Comparison of ENCODE assay signal across 37 cellular contexts in genomic region chr1:165147799-165148198, GRCh38.
"Had no signal": no experiment of that assay in that cellular context is flagged by ENCODE, and none has a peak within 500 bp of the region (broad histone marks: within the 10 kb centered on the region; RNA-seq: fewer than 3 reads in every experiment).

No MANE protein-coding gene starts in this region.

- H3K27me3 Mint-ChIP-seq: activated naive CD4-positive, alpha-beta T cell treated with anti-CD3 and anti-CD28 coated beads, Interleukin-2, amount 50 U/mL, for 24 hours; central memory CD8-positive, alpha-beta T cell had no signal

- H3K27ac ChIP-seq: ascending aorta, cardiac muscle cell, VCaP had no signal

- ATAC-seq: activated CD8-positive, alpha-beta T cell treated with anti-CD3 and anti-CD28 coated beads for 36 hours; activated naive CD8-positive, alpha-beta T cell treated with anti-CD3 and anti-CD28 coated beads, Interleukin-2, amount 50 U/mL, for 24 hours; activated T-cell treated with anti-CD3 and anti-CD28 coated beads, Interleukin-2, amount 50 U/mL, for 4 hours; activated T-cell treated with anti-CD3 and anti-CD28 coated beads, Interleukin-2, amount 50 U/mL, for 72 hours; activated T-helper 17 cell treated with anti-CD3 and anti-CD28 coated beads, Interleukin-2, amount 50 U/mL, for 72 hours had no signal

- H3K9me3 Mint-ChIP-seq: activated B cell treated with CpG ODN at 0.5 μM for 24 hours; activated CD4-positive, alpha-beta memory T cell treated with anti-CD3 and anti-CD28 coated beads for 36 hours; activated CD4-positive, alpha-beta T cell treated with anti-CD3 and anti-CD28 coated beads, Interleukin-2, amount 10 ng/mL, durations not matched to agents 24 days and 14 days; activated naive CD4-positive, alpha-beta T cell treated with anti-CD3 and anti-CD28 coated beads for 36 hours; activated naive CD4-positive, alpha-beta T cell treated with anti-CD3 and anti-CD28 coated beads, Interleukin-2, amount 50 U/mL, for 24 hours; activated naive CD8-positive, alpha-beta T cell treated with anti-CD3 and anti-CD28 coated beads, Interleukin-2, amount 10 ng/mL, durations not matched to agents 7 days and 5 days; activated naive CD8-positive, alpha-beta T cell treated with anti-CD3 and anti-CD28 coated beads, Interleukin-2, amount 50 U/mL, for 24 hours; activated T-cell treated with anti-CD3 and anti-CD28 coated beads, Interleukin-2, amount 50 U/mL, for 4 hours; activated T-cell treated with anti-CD3 and anti-CD28 coated beads, Interleukin-2, amount 50 U/mL, for 72 hours; activated T-helper 1 cell treated with anti-CD3 and anti-CD28 coated beads, Interleukin-12 subunit alpha, Interleukin-12 subunit beta, Interleukin-2, Interleukin-4 antibody, amounts not matched to agents 30 ng/mL and 10 ng/mL and 1 ng/mL, durations not matched to agents 14 hours and 24 hours and 36 hours; activated T-helper 17 cell treated with anti-CD3 and anti-CD28 coated beads, Interleukin-2, amount 50 U/mL, for 72 hours; central memory CD8-positive, alpha-beta T cell; T-helper 2 cell treated with Interferon-gamma antibody and Interleukin-4, amounts not matched to agents 5 μg/mL and 100 μg/mL, for 36 hours had no signal

- H3K4me3 Mint-ChIP-seq: activated B cell treated with CpG ODN at 0.5 μM for 24 hours; activated CD4-positive, alpha-beta memory T cell treated with anti-CD3 and anti-CD28 coated beads for 36 hours; activated CD4-positive, alpha-beta T cell treated with anti-CD3 and anti-CD28 coated beads, Interleukin-2, amount 10 ng/mL, durations not matched to agents 24 days and 14 days; activated CD8-positive, alpha-beta T cell treated with anti-CD3 and anti-CD28 coated beads for 36 hours; activated naive CD4-positive, alpha-beta T cell treated with anti-CD3 and anti-CD28 coated beads for 36 hours; activated naive CD4-positive, alpha-beta T cell treated with anti-CD3 and anti-CD28 coated beads, Interleukin-2, amount 50 U/mL, for 24 hours; activated naive CD8-positive, alpha-beta T cell; activated naive CD8-positive, alpha-beta T cell treated with anti-CD3 and anti-CD28 coated beads, Interleukin-2, amount 10 ng/mL, durations not matched to agents 7 days and 5 days; activated naive CD8-positive, alpha-beta T cell treated with anti-CD3 and anti-CD28 coated beads, Interleukin-2, amount 50 U/mL, for 24 hours; activated T-cell treated with anti-CD3 and anti-CD28 coated beads, Interleukin-2, amount 50 U/mL, for 4 hours; activated T-cell treated with anti-CD3 and anti-CD28 coated beads, Interleukin-2, amount 50 U/mL, for 72 hours; activated T-helper 1 cell treated with anti-CD3 and anti-CD28 coated beads, Interleukin-12 subunit alpha, Interleukin-12 subunit beta, Interleukin-2, Interleukin-4 antibody, amounts not matched to agents 30 ng/mL and 10 ng/mL and 1 ng/mL, durations not matched to agents 14 hours and 24 hours and 36 hours; activated T-helper 17 cell treated with anti-CD3 and anti-CD28 coated beads, Interleukin-2, amount 50 U/mL, for 72 hours; brain; central memory CD8-positive, alpha-beta T cell; T-helper 2 cell treated with Interferon-gamma antibody and Interleukin-4, amounts not matched to agents 5 μg/mL and 100 μg/mL, for 36 hours had no signal

- H3K27ac Mint-ChIP-seq: activated B cell treated with CpG ODN at 0.5 μM for 24 hours; activated CD4-positive, alpha-beta memory T cell treated with anti-CD3 and anti-CD28 coated beads for 36 hours; activated CD4-positive, alpha-beta T cell treated with anti-CD3 and anti-CD28 coated beads, Interleukin-2, amount 10 ng/mL, durations not matched to agents 24 days and 14 days; activated CD8-positive, alpha-beta T cell treated with anti-CD3 and anti-CD28 coated beads for 36 hours; activated naive CD4-positive, alpha-beta T cell treated with anti-CD3 and anti-CD28 coated beads for 36 hours; activated naive CD4-positive, alpha-beta T cell treated with anti-CD3 and anti-CD28 coated beads, Interleukin-2, amount 50 U/mL, for 24 hours; activated naive CD8-positive, alpha-beta T cell; activated naive CD8-positive, alpha-beta T cell treated with anti-CD3 and anti-CD28 coated beads, Interleukin-2, amount 10 ng/mL, durations not matched to agents 7 days and 5 days; activated naive CD8-positive, alpha-beta T cell treated with anti-CD3 and anti-CD28 coated beads, Interleukin-2, amount 50 U/mL, for 24 hours; activated T-cell treated with anti-CD3 and anti-CD28 coated beads, Interleukin-2, amount 50 U/mL, for 72 hours; activated T-helper 1 cell treated with anti-CD3 and anti-CD28 coated beads, Interleukin-12 subunit alpha, Interleukin-12 subunit beta, Interleukin-2, Interleukin-4 antibody, amounts not matched to agents 30 ng/mL and 10 ng/mL and 1 ng/mL, durations not matched to agents 14 hours and 24 hours and 36 hours; activated T-helper 17 cell treated with anti-CD3 and anti-CD28 coated beads, Interleukin-2, amount 50 U/mL, for 72 hours; brain; T-helper 2 cell treated with Interferon-gamma antibody and Interleukin-4, amounts not matched to agents 5 μg/mL and 100 μg/mL, for 36 hours had no signal

- H3K27me3 ChIP-seq: ascending aorta had no signal

- H3K36me3 ChIP-seq: ascending aorta, cardiac muscle cell had no signal

- H3K4me1 ChIP-seq: ascending aorta had no signal

- DNase-seq: activated B cell treated with CpG ODN at 0.5 μM for 24 hours; activated CD4-positive, alpha-beta memory T cell treated with anti-CD3 and anti-CD28 coated beads for 36 hours; activated CD4-positive, alpha-beta T cell treated with anti-CD3 and anti-CD28 coated beads for 4 hours; activated CD4-positive, alpha-beta T cell treated with anti-CD3 and anti-CD28 coated beads, Interleukin-2, amount 10 ng/mL, durations not matched to agents 24 days and 14 days; activated CD4-positive, alpha-beta T cell treated with anti-CD3 and anti-CD28 coated beads, Interleukin-2, amount 50 U/mL, for 1 hour; activated CD4-positive, alpha-beta T cell treated with anti-CD3 and anti-CD28 coated beads, Interleukin-2, amount 50 U/mL, for 4 hours; activated CD4-positive, CD25-positive, alpha-beta regulatory T cell treated with anti-CD3 and anti-CD28 coated beads, Interleukin-2, amount 50 U/mL, for 72 hours; activated CD8-positive, alpha-beta memory T cell treated with anti-CD3 and anti-CD28 coated beads, Interleukin-2, amount 50 U/mL, for 4 hours; activated CD8-positive, alpha-beta T cell treated with anti-CD3 and anti-CD28 coated beads for 36 hours; activated effector memory CD4-positive, alpha-beta T cell treated with anti-CD3 and anti-CD28 coated beads, Interleukin-2, amount 50 U/mL, for 16 hours; activated gamma-delta T cell treated with Interleukin-2 at 50 U/mL for 16 hours; activated naive CD4-positive, alpha-beta T cell; activated naive CD4-positive, alpha-beta T cell treated with anti-CD3 and anti-CD28 coated beads for 36 hours; activated naive CD8-positive, alpha-beta T cell treated with anti-CD3 and anti-CD28 coated beads, Interleukin-2, amount 10 ng/mL, durations not matched to agents 7 days and 5 days; activated naive CD8-positive, alpha-beta T cell treated with anti-CD3 and anti-CD28 coated beads, Interleukin-2, amount 50 U/mL, for 24 hours; activated T-cell treated with anti-CD3 and anti-CD28 coated beads for 4 hours; activated T-cell treated with anti-CD3 and anti-CD28 coated beads, Interleukin-2, amount 50 U/mL, for 1 hour; activated T-cell treated with anti-CD3 and anti-CD28 coated beads, Interleukin-2, amount 50 U/mL, for 4 hours; activated T-cell treated with anti-CD3 and anti-CD28 coated beads, Interleukin-2, amount 50 U/mL, for 72 hours; amygdala; anterior cingulate cortex; caudate nucleus; cerebellar nuclear complex; T-helper 2 cell; T-helper 9 cell had no signal

- H3K36me3 Mint-ChIP-seq: activated CD4-positive, alpha-beta memory T cell treated with anti-CD3 and anti-CD28 coated beads for 36 hours; activated naive CD4-positive, alpha-beta T cell treated with anti-CD3 and anti-CD28 coated beads, Interleukin-2, amount 50 U/mL, for 24 hours; activated naive CD8-positive, alpha-beta T cell; activated naive CD8-positive, alpha-beta T cell treated with anti-CD3 and anti-CD28 coated beads, Interleukin-2, amount 10 ng/mL, durations not matched to agents 7 days and 5 days; brain had no signal

- H3K4me1 Mint-ChIP-seq: activated B cell treated with CpG ODN at 0.5 μM for 24 hours; activated naive CD4-positive, alpha-beta T cell treated with anti-CD3 and anti-CD28 coated beads, Interleukin-2, amount 50 U/mL, for 24 hours; activated naive CD8-positive, alpha-beta T cell treated with anti-CD3 and anti-CD28 coated beads, Interleukin-2, amount 10 ng/mL, durations not matched to agents 7 days and 5 days; activated naive CD8-positive, alpha-beta T cell treated with anti-CD3 and anti-CD28 coated beads, Interleukin-2, amount 50 U/mL, for 24 hours; activated T-helper 17 cell treated with anti-CD3 and anti-CD28 coated beads, Interleukin-2, amount 50 U/mL, for 72 hours; brain; central memory CD8-positive, alpha-beta T cell had no signal

- H3K4me3 ChIP-seq: ascending aorta, cardiac muscle cell had no signal

- H3K9me3 ChIP-seq: ascending aorta had no signal

- FAIRE-seq: bronchial epithelial cell, TTC549 had no signal
